ENCODE assay signal across 14 cellular contexts in genomic region chr17:11825902-11826301, GRCh38.
A peak's percentile ranks its signal among the peaks of the same experiment; 100 is the strongest.
DNase-seq lines count a peak whose midpoint lies in the region; ATAC-seq and TF ChIP-seq lines count a peak whose summit lies in the region.
"Had no signal": no experiment of that assay in that cellular context is flagged by ENCODE, and none has a peak within 500 bp of the region (broad histone marks: within the 10 kb centered on the region; RNA-seq: fewer than 3 reads in every experiment).

No MANE protein-coding gene starts in this region.

- no peaks in the 10 kb centered on the region for H4K20me1 ChIP-seq in BLaER1 treated with 17β-estradiol and CSF1 and Interleukin-3, amounts not matched to agents 10 nM and 100 nM

- peak overlapping the region in 1 of 11 experiments; percentile 84; a peak in 1 of 22 replicates for H3K27ac ChIP-seq in BLaER1 treated with 17β-estradiol and CSF1 and Interleukin-3, amounts not matched to agents 10 nM and 100 nM
- H3K27ac ChIP-seq in temporal lobe (ENCODE audit: low read depth, low read length) (peak overlapping the region; percentile 23), breast epithelium (no peak overlapping the region)
- H3K27ac ChIP-seq: GM23248 had no signal

- TF ChIP-seq CTCF in breast epithelium (IDR thresholded peaks at IDR 0.05), result no peak

- ATAC-seq in left colon, result peak; percentile 35
- ATAC-seq in esophagus mucosa, result no peak
- ATAC-seq: CD8-positive, alpha-beta T cell; HCT116 had no signal

- intact Hi-C loops in left colon (cut with DNase I, micrococcal nuclease) (no loop called here), breast epithelium (cut with DNase I; ENCODE audit: low total_unique reads) (no loop called here)

- DNase-seq in OCI-M1 (lab: John Stamatoyannopoulos, UW) (peak; percentile 45), left colon (no peak), NCI-H226 (no peak), breast epithelium (ENCODE audit: low spot score in 2 of 2) (no peak)
- DNase-seq: ACHN; CD8-positive, alpha-beta T cell; COR-L47; DMS79; GM23248; KBM-7 had no signal

- no peak for TF ChIP-seq POLR2A in breast epithelium (IDR thresholded peaks at IDR 0.05)

- peak overlapping the region in 7 of 11 experiments; percentile 29 to 94 (median 75); a peak in 11 of 22 replicates for H3K4me2 ChIP-seq in BLaER1 treated with 17β-estradiol and CSF1 and Interleukin-3, amounts not matched to agents 10 nM and 100 nM

- H3K36me3 ChIP-seq in BLaER1 treated with 17β-estradiol and CSF1 and Interleukin-3, amounts not matched to agents 10 nM and 100 nM, result no peaks in the 10 kb centered on the region
- H3K36me3 ChIP-seq in breast epithelium, result no peaks in the 10 kb centered on the region

- H3K9me3 ChIP-seq in BLaER1 treated with 17β-estradiol and CSF1 and Interleukin-3, amounts not matched to agents 10 nM and 100 nM (replicated peaks in 1 of 11), result peaks cover 0 to 14% (median 5%) of the 10 kb centered on the region in 11 experiments; a peak in 12 of 22 replicates
- H3K9me3 ChIP-seq in breast epithelium, result no peaks in the 10 kb centered on the region

- H3K9ac ChIP-seq in BLaER1 treated with 17β-estradiol and CSF1 and Interleukin-3, amounts not matched to agents 10 nM and 100 nM, result no peak overlapping the region
- H3K9ac ChIP-seq: GM23248 had no signal

- H3K4me1 ChIP-seq in BLaER1 treated with 17β-estradiol and CSF1 and Interleukin-3, amounts not matched to agents 10 nM and 100 nM, result peaks cover 6 to 37% (median 33%) of the 10 kb centered on the region in 10 experiments; a peak in 19 of 20 replicates
- no peaks in the 10 kb centered on the region for H3K4me1 ChIP-seq in breast epithelium

- no peak overlapping the region for H3K4me3 ChIP-seq in BLaER1 treated with 17β-estradiol and CSF1 and Interleukin-3, amounts not matched to agents 10 nM and 100 nM
- H3K4me3 ChIP-seq in breast epithelium, result no peak overlapping the region
- H3K4me3 ChIP-seq: GM23248 had no signal

- H3K27me3 ChIP-seq in BLaER1 treated with 17β-estradiol and CSF1 and Interleukin-3, amounts not matched to agents 10 nM and 100 nM, result no peaks in the 10 kb centered on the region
- no peaks in the 10 kb centered on the region for H3K27me3 ChIP-seq in breast epithelium
